In the genomic region with DNA sequence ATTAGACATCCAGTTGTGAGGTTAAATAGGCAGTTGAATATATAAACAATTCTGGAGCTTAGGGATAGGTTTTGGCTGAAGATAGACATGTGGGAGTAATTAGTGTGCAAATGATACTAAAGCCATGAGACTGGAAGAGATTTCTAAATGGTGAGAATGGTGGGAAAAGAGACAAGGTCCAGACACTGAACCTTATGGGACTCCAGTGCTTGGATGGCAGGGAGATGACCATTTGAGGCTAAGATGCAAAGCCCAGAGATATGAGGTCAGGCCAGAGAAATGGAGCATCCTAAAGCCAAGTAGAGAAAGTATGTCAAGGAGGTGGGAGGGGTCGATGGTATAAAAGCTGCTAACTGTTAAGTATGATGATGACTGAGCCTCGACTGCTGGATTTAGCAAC, we compare ENCODE assay signal across 18 cellular contexts.
"Had no signal": no experiment of that assay in that cellular context is flagged by ENCODE, and none has a peak within 500 bp of the region (broad histone marks: within the 10 kb centered on the region; RNA-seq: fewer than 3 reads in every experiment).

No MANE protein-coding gene starts in this region.

- H3K9me3 ChIP-seq: breast epithelium, gastrocnemius medialis, pancreas, psoas muscle, right atrium auricular region, tibial nerve, vagina had no signal

- H3K4me1 ChIP-seq: breast epithelium, gastrocnemius medialis, psoas muscle had no signal

- DNase-seq: activated CD8-positive, alpha-beta memory T cell treated with anti-CD3 and anti-CD28 coated beads for 24 hours; activated CD8-positive, alpha-beta memory T cell treated with anti-CD3 and anti-CD28 coated beads, Interleukin-2, amount 50 U/mL, for 4 hours; activated T-cell treated with anti-CD3 and anti-CD28 coated beads, Interleukin-2, amount 50 U/mL, for 24 hours; cerebellar nuclear complex; cortex of kidney; gastrocnemius medialis; islet precursor cell; left cardiac atrium; pancreas; psoas muscle; stimulated activated CD4-positive, alpha-beta T cell treated with anti-CD3 and anti-CD28 coated beads, Interleukin-1b, Interleukin-23, amount 100 ng/mL, for 48 hours; T-helper 9 cell had no signal

- H3K4me3 ChIP-seq: breast epithelium, gastrocnemius medialis, pancreas, psoas muscle, right atrium auricular region, tibial nerve, vagina had no signal

- H3K36me3 ChIP-seq: breast epithelium, gastrocnemius medialis, pancreas, right atrium auricular region, tibial nerve, vagina had no signal

- H3K27me3 ChIP-seq: breast epithelium, gastrocnemius medialis, pancreas, right atrium auricular region, tibial nerve, vagina had no signal

- ATAC-seq: activated T-helper 17 cell treated with anti-CD3 and anti-CD28 coated beads, Interleukin-2, amount 50 U/mL, for 72 hours; gastrocnemius medialis; psoas muscle; WTC11 had no signal

- H3K27ac ChIP-seq: gastrocnemius medialis, psoas muscle had no signal
